ENCODE assay signal across 7 cellular contexts in genomic region chr6:113414511-113414910, GRCh38.
A peak's percentile ranks its signal among the peaks of the same experiment; 100 is the strongest.
DNase-seq lines count a peak whose midpoint lies in the region; ATAC-seq and TF ChIP-seq lines count a peak whose summit lies in the region.

No MANE protein-coding gene starts in this region.

- WGBS in smooth muscle cell (ENCODE audit: low lambda C conversion rate): 67% methylated on average over 3 of the region's 3 CpGs

- H3F3A ChIP-seq in smooth muscle cell (ENCODE audit: low read depth): no peaks in the 10 kb centered on the region

- in situ Hi-C loops in SK-MEL-5 (cut with HindIII; ENCODE audit: low pct_unique_long_range_greater_than_20kb, low sequenced_read_pairs): no loop called here

- H4K20me1 ChIP-seq in smooth muscle cell (ENCODE audit: low read depth): no peaks in the 10 kb centered on the region

- peaks cover 5% of the 10 kb centered on the region for H3K4me1 ChIP-seq in smooth muscle cell (ENCODE audit: low read depth)

- no peaks in the 10 kb centered on the region for H3K79me2 ChIP-seq in smooth muscle cell (ENCODE audit: low read depth)

- no peaks in the 10 kb centered on the region for H3K27me3 Mint-ChIP-seq in HFFc6 (ENCODE audit: insufficient read depth)
- peaks cover 2% of the 10 kb centered on the region for H3K27me3 Mint-ChIP-seq in glutamatergic neuron (ENCODE audit: unreplicated experiment)
- H3K27me3 Mint-ChIP-seq in natural killer cell treated with Interleukin-12 subunit alpha and Interleukin-12 subunit beta and Interleukin-15 and Interleukin-18, amount 100 ng/mL, for 72 hours: no peaks in the 10 kb centered on the region

- DNase-seq in HFFc6: peak; percentile 89
- DNase-seq in SK-MEL-5 (ENCODE audit: low read depth, low spot score): peak; percentile 72
- DNase-seq in glutamatergic neuron: peak; percentile 18
- no peak for DNase-seq in smooth muscle cell (lab: John Stamatoyannopoulos, UW; ENCODE audit: unreplicated experiment)
- DNase-seq in CD1c-positive myeloid dendritic cell (ENCODE audit: extremely low spot score): no peak
- DNase-seq in KG1 (lab: John Stamatoyannopoulos, UW): no peak
- no peak for DNase-seq in natural killer cell treated with Interleukin-12 subunit alpha and Interleukin-12 subunit beta and Interleukin-15 and Interleukin-18, amount 100 ng/mL, for 72 hours (ENCODE audit: low spot score)

- H3K9ac ChIP-seq in smooth muscle cell (ENCODE audit: low read depth): no peak overlapping the region

- no peaks in the 10 kb centered on the region for H3K27me3 ChIP-seq in smooth muscle cell (ENCODE audit: low read depth)

- peak overlapping the region; percentile 87 for H3K27ac Mint-ChIP-seq in HFFc6
- no peak overlapping the region for H3K27ac Mint-ChIP-seq in glutamatergic neuron (ENCODE audit: unreplicated experiment)
- H3K27ac Mint-ChIP-seq in natural killer cell treated with Interleukin-12 subunit alpha and Interleukin-12 subunit beta and Interleukin-15 and Interleukin-18, amount 100 ng/mL, for 72 hours: no peak overlapping the region

- no peaks in the 10 kb centered on the region for H3K9me3 ChIP-seq in smooth muscle cell (replicated peaks; ENCODE audit: low read depth)

- H3K4me3 ChIP-seq in smooth muscle cell: no peak overlapping the region

- TF ChIP-seq CTCF in HFFc6 (IDR thresholded peaks at IDR 0.05): peak; percentile 83
- TF ChIP-seq CTCF in glutamatergic neuron (IDR thresholded peaks at IDR 0.05; ENCODE audit: partially characterized antibody, unreplicated experiment): no peak
- peak; percentile 58 for TF ChIP-seq CTCF in smooth muscle cell (IDR thresholded peaks at IDR 0.05; ENCODE audit: borderline replicate concordance, insufficient read depth, poor library complexity, severe bottlenecking)

- peaks cover 75% of the 10 kb centered on the region for H3K4me1 Mint-ChIP-seq in HFFc6 (ENCODE audit: low read depth)
- no peaks in the 10 kb centered on the region for H3K4me1 Mint-ChIP-seq in glutamatergic neuron (ENCODE audit: low read depth, unreplicated experiment)
- H3K4me1 Mint-ChIP-seq in natural killer cell treated with Interleukin-12 subunit alpha and Interleukin-12 subunit beta and Interleukin-15 and Interleukin-18, amount 100 ng/mL, for 72 hours (ENCODE audit: low read depth in 2 of 2): no peaks in the 10 kb centered on the region

- H3K4me2 ChIP-seq in smooth muscle cell: no peak overlapping the region

- no peaks in the 10 kb centered on the region for H3K36me3 Mint-ChIP-seq in HFFc6 (ENCODE audit: low read depth)
- no peaks in the 10 kb centered on the region for H3K36me3 Mint-ChIP-seq in glutamatergic neuron (ENCODE audit: unreplicated experiment)
- H3K36me3 Mint-ChIP-seq in natural killer cell treated with Interleukin-12 subunit alpha and Interleukin-12 subunit beta and Interleukin-15 and Interleukin-18, amount 100 ng/mL, for 72 hours: no peaks in the 10 kb centered on the region

- H3K27ac ChIP-seq in smooth muscle cell (ENCODE audit: low read depth): no peak overlapping the region

- H2AFZ ChIP-seq in smooth muscle cell (ENCODE audit: low read depth): no peak overlapping the region

- no peaks in the 10 kb centered on the region for H3K36me3 ChIP-seq in smooth muscle cell (ENCODE audit: low read depth)

- no peak for ATAC-seq in natural killer cell treated with Interleukin-12 subunit alpha and Interleukin-12 subunit beta and Interleukin-15 and Interleukin-18, amount 100 ng/mL, for 72 hours

- H3K9me3 Mint-ChIP-seq in HFFc6 (no peaks in the 10 kb centered on the region), glutamatergic neuron (ENCODE audit: unreplicated experiment) (no peaks in the 10 kb centered on the region)
- no peaks in the 10 kb centered on the region for H3K9me3 Mint-ChIP-seq in natural killer cell treated with Interleukin-12 subunit alpha and Interleukin-12 subunit beta and Interleukin-15 and Interleukin-18, amount 100 ng/mL, for 72 hours

- H3K4me3 Mint-ChIP-seq in HFFc6 (peak overlapping the region; percentile 44; the same call in 1 of the 2 replicates), glutamatergic neuron (ENCODE audit: unreplicated experiment) (no peak overlapping the region)
- no peak overlapping the region for H3K4me3 Mint-ChIP-seq in natural killer cell treated with Interleukin-12 subunit alpha and Interleukin-12 subunit beta and Interleukin-15 and Interleukin-18, amount 100 ng/mL, for 72 hours

Comparison
In these comparisons a context has a peak if more than half of its experiments do, and no peak if none do; other contexts are left out.
1. DNase-seq: peak in HFFc6 (single experiment), SK-MEL-5 (single experiment) and glutamatergic neuron (single experiment); none in smooth muscle cell (single experiment), CD1c-positive myeloid dendritic cell (single experiment), KG1 (single experiment) and natural killer cell treated with Interleukin-12 subunit alpha and Interleukin-12 subunit beta and Interleukin-15 and Interleukin-18, amount 100 ng/mL, for 72 hours (single experiment).